Comparison of ENCODE assay signal across 20 cellular contexts in genomic region chr5:150648294-150649107, GRCh38. TPM values are rescaled to one million over a fixed set of nuclear protein-coding genes. Genes with fewer than 3 reads are reported as not detected.
DNase-seq lines count a peak whose midpoint lies in the region; ATAC-seq, FAIRE-seq and TF ChIP-seq lines count a peak whose summit lies in the region.
"Had no signal": no experiment of that assay in that cellular context is flagged by ENCODE, and none has a peak within 500 bp of the region (broad histone marks: within the 10 kb centered on the region; RNA-seq: fewer than 3 reads in every experiment).

No MANE protein-coding gene starts in this region.

- peaks cover 61% of the 10 kb centered on the region for H3K79me2 ChIP-seq in endothelial cell of umbilical vein (ENCODE audit: control insufficient read depth, insufficient read depth, low read length)

- no peak overlapping the region for H2AFZ ChIP-seq in endothelial cell of umbilical vein (ENCODE audit: low read depth, low read length)

- H3K27me3 ChIP-seq in Panc1 (ENCODE audit: control insufficient read depth, insufficient read depth, low read length) (no peaks in the 10 kb centered on the region), endothelial cell of umbilical vein (ENCODE audit: control insufficient read depth in 2 of 2, insufficient read depth in 2 of 2, low read length in 2 of 2) (no peaks in the 10 kb centered on the region), thoracic aorta (replicated peaks; ENCODE audit: insufficient read depth) (no peaks in the 10 kb centered on the region)

- H3K4me2 ChIP-seq in endothelial cell of umbilical vein (ENCODE audit: insufficient read depth, low read length) = no peak overlapping the region

- H3K27me3 Mint-ChIP-seq in neural crest cell (ENCODE audit: low read depth) = no peaks in the 10 kb centered on the region
- no peaks in the 10 kb centered on the region for H3K27me3 Mint-ChIP-seq in activated naive CD4-positive, alpha-beta T cell treated with anti-CD3 and anti-CD28 coated beads for 36 hours (ENCODE audit: low read depth)

- H4K20me1 ChIP-seq in endothelial cell of umbilical vein (replicated peaks; ENCODE audit: control insufficient read depth, extremely low read depth, insufficient read depth, low read length) = no peaks in the 10 kb centered on the region

- H3K9me3 ChIP-seq in Panc1 (ENCODE audit: control insufficient read depth, insufficient read depth, low read depth, low read length) (no peaks in the 10 kb centered on the region), endothelial cell of umbilical vein (replicated peaks; ENCODE audit: control insufficient read depth, insufficient read depth, low read length) (no peaks in the 10 kb centered on the region), thoracic aorta (no peaks in the 10 kb centered on the region)

- H3K9me3 Mint-ChIP-seq in neural crest cell = no peaks in the 10 kb centered on the region
- H3K9me3 Mint-ChIP-seq in activated naive CD4-positive, alpha-beta T cell treated with anti-CD3 and anti-CD28 coated beads, Interleukin-2, amount 50 U/mL, for 72 hours = no peaks in the 10 kb centered on the region
- H3K9me3 Mint-ChIP-seq in activated naive CD4-positive, alpha-beta T cell treated with anti-CD3 and anti-CD28 coated beads for 36 hours = no peaks in the 10 kb centered on the region
- H3K9me3 Mint-ChIP-seq: HFFc6; natural killer cell treated with Interleukin-12 subunit alpha and Interleukin-12 subunit beta and Interleukin-15 and Interleukin-18, amount 100 ng/mL, for 72 hours had no signal

- H3K4me3 ChIP-seq in Panc1 (ENCODE audit: low read depth in 2 of 2, low read length in 2 of 2) (no peak overlapping the region), endothelial cell of umbilical vein (replicated peaks in 1 of 3; ENCODE audit: insufficient read depth in 1 of 3, low read depth in 1 of 3, low read length in 3 of 3) (no peak overlapping the region), thoracic aorta (peak overlapping the region; percentile 5)

- no peaks in the 10 kb centered on the region for H3K9me1 ChIP-seq in endothelial cell of umbilical vein (replicated peaks; ENCODE audit: control insufficient read depth, extremely low read depth, insufficient read depth, low read length)

- H3K27ac ChIP-seq in Panc1 (ENCODE audit: low read length) (no peak overlapping the region), endothelial cell of umbilical vein (ENCODE audit: insufficient read depth, low read depth, low read length) (no peak overlapping the region), thoracic aorta (peak overlapping the region; percentile 75 to 98)
- H3K27ac ChIP-seq: C4-2B had no signal

- ATAC-seq in Panc1 (no peak), thoracic aorta (ENCODE audit: insufficient number of reproducible peaks, low FRiP score, low read depth) (no peak)
- no peak for ATAC-seq in activated naive CD4-positive, alpha-beta T cell treated with anti-CD3 and anti-CD28 coated beads, Interleukin-2, amount 50 U/mL, for 72 hours
- ATAC-seq: HepG2; natural killer cell treated with Interleukin-12 subunit alpha and Interleukin-12 subunit beta and Interleukin-15 and Interleukin-18, amount 100 ng/mL, for 72 hours had no signal

- POLR2A ChIA-PET in Panc1 (lab: Charles Lee) = no interaction called here
- POLR2A ChIA-PET in endothelial cell of umbilical vein (lab: Charles Lee) = no interaction called here

- peaks cover 21% of the 10 kb centered on the region for H3K4me1 Mint-ChIP-seq in neural crest cell
- no peaks in the 10 kb centered on the region for H3K4me1 Mint-ChIP-seq in activated naive CD4-positive, alpha-beta T cell treated with anti-CD3 and anti-CD28 coated beads for 36 hours (ENCODE audit: low read depth)

- TF ChIP-seq CTCF in Panc1 (IDR thresholded peaks at IDR 0.05) (no peak), endothelial cell of umbilical vein (IDR thresholded peaks at IDR 0.05; ENCODE audit: extremely low read depth in 1 of 2, insufficient read depth in 1 of 2, low read depth in 1 of 2, low read length in 2 of 2) (no peak), neural crest cell (conservative IDR thresholded peaks at IDR 0.05) (no peak), thoracic aorta (IDR thresholded peaks at IDR 0.05) (no peak), GM13976 (IDR thresholded peaks at IDR 0.05; ENCODE audit: borderline replicate concordance, control extremely low read depth, extremely low read depth, insufficient read depth, missing control alignments) (no peak)

- intact Hi-C loops in Panc1 (cut with micrococcal nuclease; ENCODE audit: unreplicated experiment) = no loop called here
- intact Hi-C loops in endothelial cell of umbilical vein (cut with micrococcal nuclease) = no loop called here
- intact Hi-C loops in activated naive CD4-positive, alpha-beta T cell treated with anti-CD3 and anti-CD28 coated beads for 36 hours (cut with micrococcal nuclease) = no loop called here

- dilution Hi-C loops in endothelial cell of umbilical vein (cut with MboI; ENCODE audit: extremely low pct_ligation_motif_present, low sequenced_read_pairs) = no loop called here

- no peak overlapping the region for H3K9ac ChIP-seq in endothelial cell of umbilical vein (replicated peaks; ENCODE audit: extremely low read depth, insufficient read depth, low read length)

- CTCF ChIA-PET in Panc1 (lab: Charles Lee) (no interaction called here), endothelial cell of umbilical vein (lab: Charles Lee) (interaction anchor here (1.0 to 1.7 kb wide), 2 partner anchors 58 to 198 kb away, joined by 3 to 4 read pairs; no protein-coding TSS in a partner anchor)
- CTCF ChIA-PET in activated naive CD4-positive, alpha-beta T cell treated with anti-CD3 and anti-CD28 coated beads for 36 hours (lab: Charles Lee) = interaction anchor here (0.6 kb wide), 1 partner anchor 544 kb away, joined by 3 read pairs; no protein-coding TSS in a partner anchor

- H3K36me3 ChIP-seq in Panc1 (ENCODE audit: control insufficient read depth, insufficient read depth, low read length) = no peaks in the 10 kb centered on the region; the same call in none of the 2 replicates
- H3K36me3 ChIP-seq in endothelial cell of umbilical vein (ENCODE audit: control insufficient read depth in 2 of 2, extremely low read depth in 1 of 2, insufficient read depth in 2 of 2, low read length in 2 of 2) = peaks cover 14 to 63% of the 10 kb centered on the region in 2 experiments
- peaks cover 41% of the 10 kb centered on the region for H3K36me3 ChIP-seq in thoracic aorta

- H3K36me3 Mint-ChIP-seq in neural crest cell (ENCODE audit: low read depth) = no peaks in the 10 kb centered on the region
- H3K36me3 Mint-ChIP-seq in activated naive CD4-positive, alpha-beta T cell treated with anti-CD3 and anti-CD28 coated beads, Interleukin-2, amount 50 U/mL, for 72 hours = no peaks in the 10 kb centered on the region
- H3K36me3 Mint-ChIP-seq in activated naive CD4-positive, alpha-beta T cell treated with anti-CD3 and anti-CD28 coated beads for 36 hours (ENCODE audit: low read depth) = no peaks in the 10 kb centered on the region
- H3K36me3 Mint-ChIP-seq: natural killer cell treated with Interleukin-12 subunit alpha and Interleukin-12 subunit beta and Interleukin-15 and Interleukin-18, amount 100 ng/mL, for 72 hours had no signal

- H3K4me1 ChIP-seq in Panc1 (ENCODE audit: control insufficient read depth, insufficient read depth, low read length) (peaks cover 38% of the 10 kb centered on the region), endothelial cell of umbilical vein (ENCODE audit: control insufficient read depth, extremely low read depth, insufficient read depth, low read length) (peaks cover 19% of the 10 kb centered on the region), thoracic aorta (ENCODE audit: control insufficient read depth in 1 of 2, low read depth in 2 of 2) (peaks cover 79 to 99% of the 10 kb centered on the region in 2 donors)

- BruUV-seq in Panc1 (replicated peaks; lab: Mats Ljungman, UMichigan) (TSS peak; percentile 49), endothelial cell of umbilical vein (replicated peaks; lab: Mats Ljungman, UMichigan) (TSS peak; percentile 32)

- in situ Hi-C loops in Panc1 (cut with HindIII; ENCODE audit: low pct_unique_long_range_greater_than_20kb, low sequenced_read_pairs) = no loop called here
- in situ Hi-C loops in GM13976 (cut with MboI; ENCODE audit: low sequenced_read_pairs, unreplicated experiment) = no loop called here

- DNase-seq in Panc1 (ENCODE audit: low read depth, low spot score) (no peak), endothelial cell of umbilical vein (ENCODE audit: low read depth, low spot score) (no peak), neural crest cell (ENCODE audit: low read depth, low spot score) (no peak), thoracic aorta (ENCODE audit: low spot score) (no peak), GM13976 (ENCODE audit: low spot score) (no peak), SKM-1 treated with dmso at 0.1 percent for 144 hours (lab: John Stamatoyannopoulos, UW; ENCODE audit: unreplicated experiment) (no peak)
- no peak for DNase-seq in activated naive CD4-positive, alpha-beta T cell treated with anti-CD3 and anti-CD28 coated beads, Interleukin-2, amount 50 U/mL, for 72 hours (ENCODE audit: low spot score in 2 of 2)
- DNase-seq in activated naive CD4-positive, alpha-beta T cell treated with anti-CD3 and anti-CD28 coated beads for 36 hours = no peak
- DNase-seq: EL; foreskin fibroblast; HFFc6; mesenchymal stem cell; NCI-H1417; NK-92 treated with Interleukin-12 subunit alpha and Interleukin-12 subunit beta, amount 100 ng/mL, for 24 hours had no signal

- no peak for FAIRE-seq in endothelial cell of umbilical vein (lab: Jason Lieb, UNC)
- FAIRE-seq: D721Med, GM18507, HepG2 had no signal

- no peak overlapping the region for H3K4me3 Mint-ChIP-seq in neural crest cell
- H3K4me3 Mint-ChIP-seq in activated naive CD4-positive, alpha-beta T cell treated with anti-CD3 and anti-CD28 coated beads for 36 hours = no peak overlapping the region
- H3K4me3 Mint-ChIP-seq: HFFc6; natural killer cell treated with Interleukin-12 subunit alpha and Interleukin-12 subunit beta and Interleukin-15 and Interleukin-18, amount 100 ng/mL, for 72 hours had no signal

- peak overlapping the region; percentile 87 for H3K27ac Mint-ChIP-seq in neural crest cell (ENCODE audit: unreplicated experiment)
- H3K27ac Mint-ChIP-seq in activated naive CD4-positive, alpha-beta T cell treated with anti-CD3 and anti-CD28 coated beads, Interleukin-2, amount 50 U/mL, for 72 hours = no peak overlapping the region
- H3K27ac Mint-ChIP-seq in activated naive CD4-positive, alpha-beta T cell treated with anti-CD3 and anti-CD28 coated beads for 36 hours = no peak overlapping the region
- H3K27ac Mint-ChIP-seq: HFFc6; natural killer cell treated with Interleukin-12 subunit alpha and Interleukin-12 subunit beta and Interleukin-15 and Interleukin-18, amount 100 ng/mL, for 72 hours had no signal

- no peak for TF ChIP-seq POLR2A in endothelial cell of umbilical vein (IDR thresholded peaks at IDR 0.05; ENCODE audit: low read depth, low read length)

RNA-seq across cellular contexts. Expression of gene SYNPO, which starts 8.0 kb away (rescaled TPM):
- total RNA-seq in Panc1 (2021; ENCODE audit: unreplicated experiment) (82.8 TPM), endothelial cell of umbilical vein (93.9 and 121 TPM in 2 replicates), neural crest cell (1.5 TPM in 2 replicates), thoracic aorta (100 to 1,000 TPM; 191 to 226 TPM)
- polyA plus RNA-seq in Panc1 (2012; ENCODE audit: insufficient read length) = 66.3 TPM
- 56.9 and 68.4 TPM in 2 replicates for polyA plus RNA-seq in endothelial cell of umbilical vein
- 58.1 and 70.3 TPM in 2 replicates for polyA plus RNA-seq in endothelial cell of umbilical vein (2011; cell fraction: cytosol; rRNA removed)
- 80.9 and 110 TPM in 2 replicates for polyA plus RNA-seq in endothelial cell of umbilical vein (2011; cell fraction: nucleus; rRNA removed)
- polyA plus RNA-seq in endothelial cell of umbilical vein (2012) = 58.3 and 66.7 TPM in 2 replicates
- 84.2 and 147 TPM in 2 replicates for polyA minus RNA-seq in endothelial cell of umbilical vein
- polyA minus RNA-seq in endothelial cell of umbilical vein (2011; cell fraction: cytosol; rRNA and poly(A)+ RNA removed) = 8.7 TPM
- polyA minus RNA-seq in endothelial cell of umbilical vein (2011; cell fraction: nucleus; rRNA and poly(A)+ RNA removed) = 66.6 and 71.2 TPM in 2 replicates
- total RNA-seq in activated naive CD4-positive, alpha-beta T cell treated with anti-CD3 and anti-CD28 coated beads, Interleukin-2, amount 50 U/mL, for 72 hours = under 1 TPM; 0.18 to 0.53 TPM
- total RNA-seq in activated naive CD4-positive, alpha-beta T cell treated with anti-CD3 and anti-CD28 coated beads for 36 hours = under 1 TPM; 0.14 to 0.17 TPM

RNA-seq across cellular contexts. Expression of gene MYOZ3, which starts 12.6 kb away (rescaled TPM):
- total RNA-seq in Panc1 (2021; ENCODE audit: unreplicated experiment) = 1.7 TPM
- 1.9 TPM for polyA plus RNA-seq in Panc1 (2012; ENCODE audit: insufficient read length)
- total RNA-seq in endothelial cell of umbilical vein = 1.1 and 1.2 TPM in 2 replicates
- polyA plus RNA-seq in endothelial cell of umbilical vein = 0.43 and 0.59 TPM in 2 replicates
- polyA plus RNA-seq in endothelial cell of umbilical vein (2011; cell fraction: cytosol; rRNA removed) = 0.27 and 0.37 TPM in 2 replicates
- 0.55 and 0.80 TPM in 2 replicates for polyA plus RNA-seq in endothelial cell of umbilical vein (2011; cell fraction: nucleus; rRNA removed)
- 0.28 and 0.67 TPM in 2 replicates for polyA plus RNA-seq in endothelial cell of umbilical vein (2012)
- 0.68 and 0.75 TPM in 2 replicates for polyA minus RNA-seq in endothelial cell of umbilical vein
- not detected for polyA minus RNA-seq in endothelial cell of umbilical vein (2011; cell fraction: cytosol; rRNA and poly(A)+ RNA removed)
- polyA minus RNA-seq in endothelial cell of umbilical vein (2011; cell fraction: nucleus; rRNA and poly(A)+ RNA removed) = 0.77 and 1.1 TPM in 2 replicates
- total RNA-seq in neural crest cell = 2.6 and 3.2 TPM in 2 replicates
- 1 to 10 TPM in 1 of 2 donors, under 1 TPM in 1; 0.81 to 2.8 TPM for total RNA-seq in thoracic aorta
- under 1 TPM; 0.09 to 0.49 TPM for total RNA-seq in activated naive CD4-positive, alpha-beta T cell treated with anti-CD3 and anti-CD28 coated beads, Interleukin-2, amount 50 U/mL, for 72 hours
- under 1 TPM; 0.17 to 0.49 TPM for total RNA-seq in activated naive CD4-positive, alpha-beta T cell treated with anti-CD3 and anti-CD28 coated beads for 36 hours
- total RNA-seq: HepG2; natural killer cell treated with Interleukin-12 subunit alpha and Interleukin-12 subunit beta and Interleukin-15 and Interleukin-18, amount 100 ng/mL, for 72 hours; NCI-H460 had no signal

RNA-seq across cellular contexts. Expression of gene RBM22, which starts 52.4 kb away (rescaled TPM):
- 54.3 TPM for total RNA-seq in Panc1 (2021; ENCODE audit: unreplicated experiment)
- 47.3 TPM for polyA plus RNA-seq in Panc1 (2012; ENCODE audit: insufficient read length)
- 44.4 and 51.2 TPM in 2 replicates for total RNA-seq in endothelial cell of umbilical vein
- 37.0 and 41.8 TPM in 2 replicates for polyA plus RNA-seq in endothelial cell of umbilical vein
- polyA plus RNA-seq in endothelial cell of umbilical vein (2011; cell fraction: cytosol; rRNA removed) = 39.8 and 41.8 TPM in 2 replicates
- 85.3 and 110 TPM in 2 replicates for polyA plus RNA-seq in endothelial cell of umbilical vein (2011; cell fraction: nucleus; rRNA removed)
- 33.1 and 42.8 TPM in 2 replicates for polyA plus RNA-seq in endothelial cell of umbilical vein (2012)
- 34.4 and 36.8 TPM in 2 replicates for polyA minus RNA-seq in endothelial cell of umbilical vein
- 18.9 TPM for polyA minus RNA-seq in endothelial cell of umbilical vein (2011; cell fraction: cytosol; rRNA and poly(A)+ RNA removed)
- polyA minus RNA-seq in endothelial cell of umbilical vein (2011; cell fraction: nucleus; rRNA and poly(A)+ RNA removed) = 40.7 and 55.0 TPM in 2 replicates
- total RNA-seq in neural crest cell = 64.6 and 65.2 TPM in 2 replicates
- total RNA-seq in thoracic aorta = 10 to 100 TPM; 37.8 to 46.5 TPM
- total RNA-seq in activated naive CD4-positive, alpha-beta T cell treated with anti-CD3 and anti-CD28 coated beads, Interleukin-2, amount 50 U/mL, for 72 hours = 100 to 1,000 TPM in 1 of 2 donors, 10 to 100 TPM in 1; 62.0 to 104 TPM
- 10 to 100 TPM; 86.2 to 88.2 TPM for total RNA-seq in activated naive CD4-positive, alpha-beta T cell treated with anti-CD3 and anti-CD28 coated beads for 36 hours

Comparison
In these comparisons a context has a peak if more than half of its experiments do, and no peak if none do; other contexts are left out.
1. H3K27ac ChIP-seq: peak in thoracic aorta (2 of 2); none in Panc1 (single experiment) and endothelial cell of umbilical vein (single experiment).
2. RNA of gene SYNPO, which starts 8.0 kb away (total RNA-seq): 191 to 226 TPM in thoracic aorta, 93.9 to 121 TPM in endothelial cell of umbilical vein and 82.8 TPM in Panc1 (single experiment); 1.5 TPM in neural crest cell, 0.18 to 0.53 TPM in activated naive CD4-positive, alpha-beta T cell treated with anti-CD3 and anti-CD28 coated beads, Interleukin-2, amount 50 U/mL, for 72 hours and 0.14 to 0.17 TPM in activated naive CD4-positive, alpha-beta T cell treated with anti-CD3 and anti-CD28 coated beads for 36 hours; every median in the first group is over 10 times any median in the second.